Comparison of ENCODE assay signal across 8 cellular contexts in the genomic region with DNA sequence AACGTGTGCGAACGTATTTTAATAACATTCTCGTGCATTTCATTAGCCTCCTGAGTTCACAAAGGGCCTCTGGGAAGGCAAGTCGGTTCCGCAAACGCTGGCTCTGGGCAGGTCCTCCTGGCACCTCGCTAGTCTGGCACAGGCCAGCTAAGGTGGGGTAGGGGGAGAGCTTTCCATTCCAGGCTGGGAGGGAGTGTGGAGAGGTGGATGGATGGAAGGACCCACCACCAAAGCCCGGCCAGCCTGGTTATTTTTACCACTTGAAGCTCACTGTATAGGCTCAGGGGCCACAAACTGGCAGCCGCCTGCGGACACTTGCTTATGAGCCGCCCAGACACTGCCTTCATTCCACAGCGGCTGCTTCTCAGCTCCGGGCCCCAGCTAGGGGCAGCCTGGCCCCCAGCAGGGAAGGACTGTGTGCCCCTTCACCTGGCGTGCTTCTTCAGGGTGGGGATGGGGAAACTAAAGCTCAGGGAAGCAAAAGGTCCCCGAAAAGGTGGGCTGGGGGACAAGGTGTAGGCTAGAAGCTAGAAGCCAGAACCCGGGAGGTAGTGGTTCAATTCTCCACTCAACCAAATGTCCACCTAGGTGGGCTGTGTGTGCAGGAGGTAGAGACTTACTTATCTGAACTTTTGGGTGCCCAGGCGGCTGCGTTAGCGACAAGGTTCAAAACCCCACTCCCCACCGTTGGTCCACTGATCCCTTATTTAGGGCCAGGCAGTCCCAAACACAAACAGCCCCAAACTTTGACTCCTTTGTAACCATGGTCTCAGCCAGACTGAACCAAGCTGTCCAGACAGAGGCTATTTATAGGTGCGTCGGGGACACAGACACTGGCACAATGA. TPM values are rescaled to one million over a fixed set of nuclear protein-coding genes. Genes with fewer than 3 reads are reported as not detected.
DNase-seq lines count a peak whose midpoint lies in the region; ATAC-seq and TF ChIP-seq lines count a peak whose summit lies in the region.

No MANE protein-coding gene starts in this region.

- ATAC-seq in GM19351 (IDR thresholded peaks at IDR 0.05; ENCODE audit: unreplicated experiment), result no peak
- ATAC-seq in GM19328 (IDR thresholded peaks at IDR 0.05; ENCODE audit: unreplicated experiment), result no peak

- POLR2A ChIA-PET in MCF 10A (lab: Yijun Ruan, JAX), result interaction anchor here (0.5 to 6.9 kb wide), 11 partner anchors 10 to 424 kb away, joined by 3 to 185 read pairs (median 5); no protein-coding TSS in a partner anchor

- no peak for TF ChIP-seq POLR2A in lower leg skin (IDR thresholded peaks at IDR 0.05)

- no peaks in the 10 kb centered on the region for H3K36me3 Mint-ChIP-seq in MCF 10A (ENCODE audit: insufficient read depth, unreplicated experiment)

- H3K27ac Mint-ChIP-seq in MCF 10A (ENCODE audit: low read depth, unreplicated experiment), result peak overlapping the region; percentile 96

- peak overlapping the region; percentile 100 for H3K4me3 Mint-ChIP-seq in MCF 10A (ENCODE audit: unreplicated experiment)

- WGBS in lower leg skin, 2 donors, result 33 to 35% methylated on average over 21 to 23 of the region's 23 CpGs
- 94% methylated on average over 23 of the region's 23 CpGs for WGBS in thymus

- no peaks in the 10 kb centered on the region for H3K9me3 ChIP-seq in thymus (ENCODE audit: control insufficient read depth)

- no peak overlapping the region for H3K27ac ChIP-seq in thymus (ENCODE audit: low read depth)

- TF ChIP-seq CTCF in MCF 10A (IDR thresholded peaks at IDR 0.05; ENCODE audit: unreplicated experiment) (no peak), lower leg skin (IDR thresholded peaks at IDR 0.05) (no peak)

- H3K4me1 ChIP-seq in thymus (ENCODE audit: control insufficient read depth, insufficient read depth, low read length), result peaks cover 11% of the 10 kb centered on the region

- no peaks in the 10 kb centered on the region for H3K36me3 ChIP-seq in thymus (ENCODE audit: control insufficient read depth, insufficient read depth)

- peaks cover 32% of the 10 kb centered on the region for H3K4me1 Mint-ChIP-seq in MCF 10A (ENCODE audit: insufficient read depth, unreplicated experiment)

- CTCF ChIA-PET in MCF 10A (lab: Yijun Ruan, JAX), result interaction anchor here (0.6 to 2.9 kb wide), 9 partner anchors 8 to 395 kb away, joined by 3 to 21 read pairs (median 4); no protein-coding TSS in a partner anchor

- no TSS peak for BruUV-seq in MCF 10A (replicated peaks; lab: Mats Ljungman, UMichigan)

- no peaks in the 10 kb centered on the region for H3K27me3 Mint-ChIP-seq in MCF 10A (ENCODE audit: insufficient read depth, unreplicated experiment)

- H3K9me3 Mint-ChIP-seq in MCF 10A (ENCODE audit: unreplicated experiment), result no peaks in the 10 kb centered on the region

- DNase-seq in NCI-H82 (lab: John Stamatoyannopoulos, UW) (peak; percentile 23), NCI-H82 treated with DMSO at 0.1 percent for 48 hours (lab: John Stamatoyannopoulos, UW; ENCODE audit: unreplicated experiment) (no peak), MCF 10A (ENCODE audit: unreplicated experiment) (no peak), lower leg skin (ENCODE audit: low spot score in 2 of 2) (no peak), NCI-H1048 (lab: John Stamatoyannopoulos, UW) (no peak)

- peaks cover 46% of the 10 kb centered on the region for H3K27me3 ChIP-seq in thymus (ENCODE audit: control insufficient read depth, insufficient read depth)

- H3K4me3 ChIP-seq in lower leg skin (ENCODE audit: low read depth, poor library complexity, severe bottlenecking) (peak overlapping the region; percentile 21), thymus (ENCODE audit: low read length) (peak overlapping the region; percentile 51)

- intact Hi-C loops in MCF 10A (cut with micrococcal nuclease), result loop anchor here (1.0 kb wide), 1 partner anchor 10 kb away; no protein-coding TSS in a partner anchor
- intact Hi-C loops in lower leg skin (cut with DNase I; ENCODE audit: low total_unique reads), result no loop called here

RNA-seq across cellular contexts. Expression of gene PMEPA1, which starts 1.7 kb away (rescaled TPM):
- total RNA-seq in MCF 10A (2022) (60.6 and 68.5 TPM in 2 replicates), lower leg skin (10 to 100 TPM in 3 of 4 donors, 1 to 10 TPM in 1; 4.3 to 22.1 (median 11.8) TPM)
- polyA plus RNA-seq in thymus, result 5.1 TPM
